22 cellular contexts compared by ENCODE assay signal in the genomic region with DNA sequence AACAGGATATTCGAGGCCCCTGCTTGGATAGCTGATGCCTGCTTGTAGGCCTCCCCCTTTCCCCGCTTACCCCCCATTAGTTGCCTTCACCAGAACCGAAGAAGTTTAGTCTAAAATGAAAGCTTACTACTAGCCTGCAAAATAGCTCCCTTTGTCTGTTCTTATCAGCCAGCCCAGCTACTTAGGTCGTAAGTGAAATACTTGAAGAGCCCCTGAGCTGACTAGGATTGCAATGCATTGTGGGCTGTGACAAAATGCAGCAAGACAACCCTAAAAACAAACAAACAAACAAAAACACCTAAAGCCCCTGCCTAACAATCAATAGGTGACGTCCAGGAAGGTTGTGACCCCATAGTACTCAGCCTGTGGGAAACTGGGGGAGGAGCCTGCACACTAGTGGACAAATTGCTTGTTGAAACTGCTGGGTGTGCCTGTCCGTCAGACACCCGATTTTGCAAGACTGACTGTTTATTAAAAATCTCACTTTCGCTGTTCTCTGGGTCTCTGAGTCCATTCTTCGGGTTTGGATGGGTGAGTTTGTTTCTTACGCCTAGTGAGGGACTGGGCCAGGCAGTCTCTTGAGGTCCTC.
DNase-seq lines count a peak whose midpoint lies in the region; ATAC-seq, FAIRE-seq and TF ChIP-seq lines count a peak whose summit lies in the region.
"Had no signal": no experiment of that assay in that cellular context is flagged by ENCODE, and none has a peak within 500 bp of the region (broad histone marks: within the 10 kb centered on the region; RNA-seq: fewer than 3 reads in every experiment).

No MANE protein-coding gene starts in this region.

- intact Hi-C loops in Right ventricle myocardium superior (cut with DNase I) = no loop called here
- intact Hi-C loops in K562 (cut with micrococcal nuclease) = loop anchor here (5.0 kb wide), 2 partner anchors 405 to 605 kb away; no protein-coding TSS in a partner anchor
- intact Hi-C loops in natural killer cell (cut with micrococcal nuclease) = no loop called here

- H3K4me3 ChIP-seq in cardiac muscle cell = no peak overlapping the region
- no peak overlapping the region for H3K4me3 ChIP-seq in K562
- H3K4me3 ChIP-seq: SK-N-MC, tibial nerve had no signal

- TF ChIP-seq POLR2A in K562 (conservative IDR thresholded peaks at IDR 0.05) = no peak

- 4% methylated on average over 10 of the region's 10 CpGs for WGBS in K562 (ENCODE audit: insufficient coverage, low coverage, missing lambda C conversion rate)

- POLR2A ChIA-PET in K562 (lab: Yijun Ruan, JAX) = interaction anchor here (0.6 to 1.4 kb wide), 2 partner anchors 12 to 23 kb away, joined by 3 to 4 read pairs; no protein-coding TSS in a partner anchor

- H3K36me3 ChIP-seq in cardiac muscle cell = no peaks in the 10 kb centered on the region
- no peaks in the 10 kb centered on the region for H3K36me3 ChIP-seq in K562 (ENCODE audit: control insufficient read depth, insufficient read depth, low read length)
- H3K36me3 ChIP-seq: tibial nerve had no signal

- no peaks in the 10 kb centered on the region for H3K79me2 ChIP-seq in K562 (ENCODE audit: control insufficient read depth, insufficient read depth, low read length)

- in situ Hi-C loops in K562 (cut with MboI) = no loop called here

- no peak for FAIRE-seq in K562 (lab: Jason Lieb, UNC)
- FAIRE-seq: GM18507, islet of Langerhans, RCC 7860 had no signal

- H3K27me3 ChIP-seq in cardiac muscle cell = no peaks in the 10 kb centered on the region
- H3K27me3 ChIP-seq in K562 (ENCODE audit: control insufficient read depth in 2 of 2, insufficient read depth in 2 of 2, low read length in 2 of 2) = peaks cover 7 to 43% of the 10 kb centered on the region in 2 experiments; a peak in 3 of 5 replicates
- H3K27me3 ChIP-seq: tibial nerve had no signal

- peak overlapping the region; percentile 73 for H2AFZ ChIP-seq in K562 (ENCODE audit: low read depth, low read length)

- no peaks in the 10 kb centered on the region for H3K9me3 Mint-ChIP-seq in nephron
- no peaks in the 10 kb centered on the region for H3K9me3 Mint-ChIP-seq in natural killer cell
- H3K9me3 Mint-ChIP-seq: memory B cell, neural crest cell had no signal

- ATAC-seq in Right ventricle myocardium superior (ENCODE audit: poor library complexity) (no peak), K562 (no peak), GM18511 (IDR thresholded peaks at IDR 0.05; ENCODE audit: unreplicated experiment) (no peak), natural killer cell (no peak)

- no peak overlapping the region for H3K4me3 Mint-ChIP-seq in nephron
- H3K4me3 Mint-ChIP-seq in natural killer cell = no peak overlapping the region
- H3K4me3 Mint-ChIP-seq: memory B cell, neural crest cell had no signal

- H3K4me1 Mint-ChIP-seq in nephron = peaks cover 58% of the 10 kb centered on the region
- peaks cover 0 to 18% of the 10 kb centered on the region in 2 donors for H3K4me1 Mint-ChIP-seq in natural killer cell

- CTCF ChIA-PET in K562 (lab: Yijun Ruan, JAX; ENCODE audit: low intra/inter-chr PET ratio) = no interaction called here

- H3K27ac Mint-ChIP-seq in nephron = peak overlapping the region; percentile 6 to 44 (median 28)
- no peak overlapping the region for H3K27ac Mint-ChIP-seq in natural killer cell
- H3K27ac Mint-ChIP-seq: memory B cell had no signal

- H3K27ac ChIP-seq in cardiac muscle cell (peak overlapping the region; percentile 53), K562 (ENCODE audit: extremely low read depth, low read depth, low read length) (no peak overlapping the region)
- H3K27ac ChIP-seq: SK-N-MC had no signal

- TF ChIP-seq RAD21 in K562 (CRISPR knock-in tag; conservative IDR thresholded peaks at IDR 0.05 in 1 of 2, IDR thresholded peaks at IDR 0.05 in 1 of 2) = no peak

- H3K4me2 ChIP-seq in K562 (ENCODE audit: insufficient read depth, low read length) = peak overlapping the region; percentile 28

- H3K4me1 ChIP-seq in cardiac muscle cell (ENCODE audit: low read depth) (peaks cover 9% of the 10 kb centered on the region), K562 (replicated peaks in 1 of 2; ENCODE audit: control insufficient read depth in 2 of 2, insufficient read depth in 2 of 2, low read length in 2 of 2) (peaks cover 0 to 4% of the 10 kb centered on the region in 2 experiments; a peak in 3 of 5 replicates)

- H4K20me1 ChIP-seq in K562 (replicated peaks; ENCODE audit: control insufficient read depth, insufficient read depth, low read length) = no peaks in the 10 kb centered on the region

- H3K9me3 ChIP-seq in cardiac muscle cell (ENCODE audit: low read depth) (no peaks in the 10 kb centered on the region), K562 (replicated peaks; ENCODE audit: control insufficient read depth, insufficient read depth, low read depth, low read length) (no peaks in the 10 kb centered on the region)
- H3K9me3 ChIP-seq: tibial nerve had no signal

- H3K9ac ChIP-seq in K562 (ENCODE audit: insufficient read depth in 1 of 2, low read depth in 2 of 2, low read length in 2 of 2) = no peak overlapping the region

- H3K9me1 ChIP-seq in K562 (ENCODE audit: control insufficient read depth, insufficient read depth, low read length) = no peaks in the 10 kb centered on the region

- no peak for TF ChIP-seq CTCF in cardiac muscle cell (IDR thresholded peaks at IDR 0.05; ENCODE audit: low read depth, low read length)
- no peak for TF ChIP-seq CTCF in K562 (IDR thresholded peaks at IDR 0.05 in 2 of 3, conservative IDR thresholded peaks at IDR 0.05 in 1 of 3; ENCODE audit: insufficient read depth in 2 of 3, low read depth in 1 of 3, low read length in 3 of 3)
- TF ChIP-seq CTCF in nephron (IDR thresholded peaks at IDR 0.05; ENCODE audit: unreplicated experiment in 3 of 3) = no peak
- TF ChIP-seq CTCF in natural killer cell (IDR thresholded peaks at IDR 0.05) = no peak

- no peak for TF ChIP-seq EP300 in K562 (IDR thresholded peaks at IDR 0.05; ENCODE audit: low read length)

- DNase-seq in cardiac muscle cell (ENCODE audit: low read depth in 1 of 2, low spot score in 1 of 2) (peak; percentile 6 to 46), Right ventricle myocardium superior (no peak), K562 (ENCODE audit: extremely low read depth in 1 of 4, low spot score in 3 of 4) (peak in 1 of 4 experiments; percentile 18), NCI-H510A (lab: John Stamatoyannopoulos, UW) (no peak), NCI-H524 treated with DMSO at 0.1 percent for 48 hours (lab: John Stamatoyannopoulos, UW) (no peak), natural killer cell (no peak)
- DNase-seq: activated naive CD4-positive, alpha-beta T cell treated with Interleukin-2 at 50 U/mL for 16 hours; DMS79 treated with DMSO at 0.1 percent for 48 hours; GOT3; NCI-H187 treated with DMSO at 0.1 percent for 48 hours; NCI-H526 treated with DMSO at 0.1 percent for 48 hours; stimulated activated naive CD4-positive, alpha-beta T cell; T1000 had no signal

- peaks cover 21% of the 10 kb centered on the region for H3K27me3 Mint-ChIP-seq in nephron (ENCODE audit: low read depth)
- no peaks in the 10 kb centered on the region for H3K27me3 Mint-ChIP-seq in natural killer cell (ENCODE audit: low read depth in 2 of 2)
- H3K27me3 Mint-ChIP-seq: memory B cell had no signal

- H3K36me3 Mint-ChIP-seq in nephron (ENCODE audit: low read depth) (no peaks in the 10 kb centered on the region), natural killer cell (no peaks in the 10 kb centered on the region)
- H3K36me3 Mint-ChIP-seq: memory B cell had no signal

- BruUV-seq in K562 (replicated peaks; lab: Mats Ljungman, UMichigan) = no TSS peak

TF ChIP-seq in K562, 482 proteins besides CTCF, POLR2A, EP300 and RAD21 (continues in another document):
- TF ChIP-seq, protein P1, sequence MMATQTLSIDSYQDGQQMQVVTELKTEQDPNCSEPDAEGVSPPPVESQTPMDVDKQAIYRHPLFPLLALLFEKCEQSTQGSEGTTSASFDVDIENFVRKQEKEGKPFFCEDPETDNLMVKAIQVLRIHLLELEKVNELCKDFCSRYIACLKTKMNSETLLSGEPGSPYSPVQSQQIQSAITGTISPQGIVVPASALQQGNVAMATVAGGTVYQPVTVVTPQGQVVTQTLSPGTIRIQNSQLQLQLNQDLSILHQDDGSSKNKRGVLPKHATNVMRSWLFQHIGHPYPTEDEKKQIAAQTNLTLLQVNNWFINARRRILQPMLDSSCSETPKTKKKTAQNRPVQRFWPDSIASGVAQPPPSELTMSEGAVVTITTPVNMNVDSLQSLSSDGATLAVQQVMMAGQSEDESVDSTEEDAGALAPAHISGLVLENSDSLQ (IDR thresholded peaks at IDR 0.05) = peak; percentile 70
- TF ChIP-seq ATF1 (CRISPR knock-in tag; IDR thresholded peaks at IDR 0.05) (no peak), ATF1 (tag; IDR thresholded peaks at IDR 0.05) (0 out of 2 replicates have a peak, but pooled peaks have one; percentile 11), ZNF165 (CRISPR knock-in tag; IDR thresholded peaks at IDR 0.05; ENCODE audit: borderline replicate concordance) (no peak), PBX2 (CRISPR knock-in tag; IDR thresholded peaks at IDR 0.05; ENCODE audit: low read depth) (no peak), PBX2 (tag; conservative IDR thresholded peaks at IDR 0.05; ENCODE audit: low read depth) (peak; percentile 46; the same call in 1 of the 2 replicates), DPF2 (IDR thresholded peaks at IDR 0.05) (peak; percentile 32; the same call in 1 of the 2 replicates)

Comparison
In these comparisons a context has a peak if more than half of its experiments do, and no peak if none do; other contexts are left out.
1. DNase-seq: peak in cardiac muscle cell (2 of 2); none in Right ventricle myocardium superior (single experiment), NCI-H510A (single experiment), NCI-H524 treated with DMSO at 0.1 percent for 48 hours (single experiment) and natural killer cell (single experiment).
2. H3K27ac Mint-ChIP-seq: peak in nephron (3 of 3); none in natural killer cell (0 of 2).